ENCODE assay signal across 1 cellular context in the genomic region with DNA sequence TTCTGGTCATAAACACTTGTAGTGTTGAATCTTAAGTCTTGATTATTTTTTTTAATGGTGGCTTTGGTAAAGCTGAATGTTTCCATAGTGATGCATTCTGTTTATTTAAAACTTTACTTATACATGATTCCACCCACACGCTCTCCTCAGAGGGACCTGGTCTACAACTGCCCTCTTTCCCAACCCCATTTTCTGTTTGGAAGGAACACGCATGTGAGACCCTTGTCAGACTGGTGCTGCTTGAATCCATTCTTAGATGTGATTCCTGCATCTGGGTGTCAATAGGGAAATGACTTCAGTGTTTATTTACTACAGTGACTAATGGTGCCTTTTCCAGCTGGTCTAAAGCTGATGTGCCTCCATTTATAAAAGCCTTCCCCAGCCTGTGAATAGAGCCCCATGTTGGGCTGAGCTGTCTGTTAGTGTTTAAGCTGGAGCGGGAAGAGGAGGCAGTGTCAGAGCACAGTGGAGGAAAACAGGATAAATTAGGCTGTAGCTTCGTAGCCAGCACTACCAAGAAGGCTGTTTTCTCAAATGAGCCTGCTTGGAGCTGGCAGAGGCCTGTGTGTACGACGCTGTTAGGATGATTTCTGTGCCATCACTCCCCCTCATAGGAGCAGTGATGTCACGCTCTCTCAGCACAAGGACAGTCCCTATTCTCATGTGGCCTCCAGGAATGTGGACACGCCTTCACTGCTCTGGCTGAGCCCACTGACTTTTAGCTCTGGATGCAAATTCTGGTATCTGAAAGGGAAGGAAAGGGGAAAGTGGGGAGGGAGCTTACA.
TF ChIP-seq lines count a peak whose summit lies in the region.

No MANE protein-coding gene starts in this region.

TF ChIP-seq in HEK293, 187 proteins besides CTCF, POLR2A, EP300 and RAD21 (continued from another document):
- TF ChIP-seq, protein P1, sequence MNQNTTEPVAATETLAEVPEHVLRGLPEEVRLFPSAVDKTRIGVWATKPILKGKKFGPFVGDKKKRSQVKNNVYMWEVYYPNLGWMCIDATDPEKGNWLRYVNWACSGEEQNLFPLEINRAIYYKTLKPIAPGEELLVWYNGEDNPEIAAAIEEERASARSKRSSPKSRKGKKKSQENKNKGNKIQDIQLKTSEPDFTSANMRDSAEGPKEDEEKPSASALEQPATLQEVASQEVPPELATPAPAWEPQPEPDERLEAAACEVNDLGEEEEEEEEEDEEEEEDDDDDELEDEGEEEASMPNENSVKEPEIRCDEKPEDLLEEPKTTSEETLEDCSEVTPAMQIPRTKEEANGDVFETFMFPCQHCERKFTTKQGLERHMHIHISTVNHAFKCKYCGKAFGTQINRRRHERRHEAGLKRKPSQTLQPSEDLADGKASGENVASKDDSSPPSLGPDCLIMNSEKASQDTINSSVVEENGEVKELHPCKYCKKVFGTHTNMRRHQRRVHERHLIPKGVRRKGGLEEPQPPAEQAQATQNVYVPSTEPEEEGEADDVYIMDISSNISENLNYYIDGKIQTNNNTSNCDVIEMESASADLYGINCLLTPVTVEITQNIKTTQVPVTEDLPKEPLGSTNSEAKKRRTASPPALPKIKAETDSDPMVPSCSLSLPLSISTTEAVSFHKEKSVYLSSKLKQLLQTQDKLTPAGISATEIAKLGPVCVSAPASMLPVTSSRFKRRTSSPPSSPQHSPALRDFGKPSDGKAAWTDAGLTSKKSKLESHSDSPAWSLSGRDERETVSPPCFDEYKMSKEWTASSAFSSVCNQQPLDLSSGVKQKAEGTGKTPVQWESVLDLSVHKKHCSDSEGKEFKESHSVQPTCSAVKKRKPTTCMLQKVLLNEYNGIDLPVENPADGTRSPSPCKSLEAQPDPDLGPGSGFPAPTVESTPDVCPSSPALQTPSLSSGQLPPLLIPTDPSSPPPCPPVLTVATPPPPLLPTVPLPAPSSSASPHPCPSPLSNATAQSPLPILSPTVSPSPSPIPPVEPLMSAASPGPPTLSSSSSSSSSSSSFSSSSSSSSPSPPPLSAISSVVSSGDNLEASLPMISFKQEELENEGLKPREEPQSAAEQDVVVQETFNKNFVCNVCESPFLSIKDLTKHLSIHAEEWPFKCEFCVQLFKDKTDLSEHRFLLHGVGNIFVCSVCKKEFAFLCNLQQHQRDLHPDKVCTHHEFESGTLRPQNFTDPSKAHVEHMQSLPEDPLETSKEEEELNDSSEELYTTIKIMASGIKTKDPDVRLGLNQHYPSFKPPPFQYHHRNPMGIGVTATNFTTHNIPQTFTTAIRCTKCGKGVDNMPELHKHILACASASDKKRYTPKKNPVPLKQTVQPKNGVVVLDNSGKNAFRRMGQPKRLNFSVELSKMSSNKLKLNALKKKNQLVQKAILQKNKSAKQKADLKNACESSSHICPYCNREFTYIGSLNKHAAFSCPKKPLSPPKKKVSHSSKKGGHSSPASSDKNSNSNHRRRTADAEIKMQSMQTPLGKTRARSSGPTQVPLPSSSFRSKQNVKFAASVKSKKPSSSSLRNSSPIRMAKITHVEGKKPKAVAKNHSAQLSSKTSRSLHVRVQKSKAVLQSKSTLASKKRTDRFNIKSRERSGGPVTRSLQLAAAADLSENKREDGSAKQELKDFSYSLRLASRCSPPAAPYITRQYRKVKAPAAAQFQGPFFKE (tag by site-specific recombination; IDR thresholded peaks at IDR 0.05; ENCODE audit: borderline replicate concordance): no peak
- TF ChIP-seq ZNF19 (tag by site-specific recombination; IDR thresholded peaks at IDR 0.05; ENCODE audit: low read depth) (no peak), ZNF302 (tag by site-specific recombination; IDR thresholded peaks at IDR 0.05; ENCODE audit: low read depth) (no peak), TCF7L2 (IDR thresholded peaks at IDR 0.05; ENCODE audit: borderline replicate concordance, low read depth, low read length) (no peak)
- TF ChIP-seq, protein P2, sequence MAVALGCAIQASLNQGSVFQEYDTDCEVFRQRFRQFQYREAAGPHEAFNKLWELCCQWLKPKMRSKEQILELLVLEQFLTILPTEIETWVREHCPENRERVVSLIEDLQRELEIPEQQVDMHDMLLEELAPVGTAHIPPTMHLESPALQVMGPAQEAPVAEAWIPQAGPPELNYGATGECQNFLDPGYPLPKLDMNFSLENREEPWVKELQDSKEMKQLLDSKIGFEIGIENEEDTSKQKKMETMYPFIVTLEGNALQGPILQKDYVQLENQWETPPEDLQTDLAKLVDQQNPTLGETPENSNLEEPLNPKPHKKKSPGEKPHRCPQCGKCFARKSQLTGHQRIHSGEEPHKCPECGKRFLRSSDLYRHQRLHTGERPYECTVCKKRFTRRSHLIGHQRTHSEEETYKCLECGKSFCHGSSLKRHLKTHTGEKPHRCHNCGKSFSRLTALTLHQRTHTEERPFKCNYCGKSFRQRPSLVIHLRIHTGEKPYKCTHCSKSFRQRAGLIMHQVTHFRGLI (tag by site-specific recombination; IDR thresholded peaks at IDR 0.05): peak; percentile 81; the same call in 1 of the 2 replicates
- TF ChIP-seq, protein P3, sequence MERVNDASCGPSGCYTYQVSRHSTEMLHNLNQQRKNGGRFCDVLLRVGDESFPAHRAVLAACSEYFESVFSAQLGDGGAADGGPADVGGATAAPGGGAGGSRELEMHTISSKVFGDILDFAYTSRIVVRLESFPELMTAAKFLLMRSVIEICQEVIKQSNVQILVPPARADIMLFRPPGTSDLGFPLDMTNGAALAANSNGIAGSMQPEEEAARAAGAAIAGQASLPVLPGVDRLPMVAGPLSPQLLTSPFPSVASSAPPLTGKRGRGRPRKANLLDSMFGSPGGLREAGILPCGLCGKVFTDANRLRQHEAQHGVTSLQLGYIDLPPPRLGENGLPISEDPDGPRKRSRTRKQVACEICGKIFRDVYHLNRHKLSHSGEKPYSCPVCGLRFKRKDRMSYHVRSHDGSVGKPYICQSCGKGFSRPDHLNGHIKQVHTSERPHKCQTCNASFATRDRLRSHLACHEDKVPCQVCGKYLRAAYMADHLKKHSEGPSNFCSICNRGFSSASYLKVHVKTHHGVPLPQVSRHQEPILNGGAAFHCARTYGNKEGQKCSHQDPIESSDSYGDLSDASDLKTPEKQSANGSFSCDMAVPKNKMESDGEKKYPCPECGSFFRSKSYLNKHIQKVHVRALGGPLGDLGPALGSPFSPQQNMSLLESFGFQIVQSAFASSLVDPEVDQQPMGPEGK (tag by site-specific recombination; IDR thresholded peaks at IDR 0.05): no peak
